15 cellular contexts compared by ENCODE assay signal in genomic region chr19:4258181-4258580, GRCh38. TPM values are rescaled to one million over a fixed set of nuclear protein-coding genes. Genes with fewer than 3 reads are reported as not detected.
A peak's percentile ranks its signal among the peaks of the same experiment; 100 is the strongest.
DNase-seq lines count a peak whose midpoint lies in the region; ATAC-seq, FAIRE-seq and TF ChIP-seq lines count a peak whose summit lies in the region.
"Had no signal": no experiment of that assay in that cellular context is flagged by ENCODE, and none has a peak within 500 bp of the region (broad histone marks: within the 10 kb centered on the region; RNA-seq: fewer than 3 reads in every experiment).

No MANE protein-coding gene starts in this region.

- H3K9me3 Mint-ChIP-seq in stimulated activated memory B cell treated with anti-CD40 and anti-IgM and Interleukin-4, amounts not matched to agents 10 μg/mL and 1 μg/mL and 100 μg/mL, for 72 hours = no peaks in the 10 kb centered on the region

- intact Hi-C loops in HepG2 (cut with micrococcal nuclease; ENCODE audit: unreplicated experiment) = no loop called here

- WGBS in A549 (ENCODE audit: missing lambda C conversion rate) = 96% methylated on average over 19 of the region's 28 CpGs
- WGBS in HepG2 (ENCODE audit: low lambda C conversion rate) = over 99% methylated on average over 21 of the region's 28 CpGs

- TF ChIP-seq RAD21 in A549 (conservative IDR thresholded peaks at IDR 0.05 in 1 of 2, IDR thresholded peaks at IDR 0.05 in 1 of 2) = no peak
- no peak for TF ChIP-seq RAD21 in HepG2 (CRISPR knock-in tag; IDR thresholded peaks at IDR 0.05)

- H2AFZ ChIP-seq in HepG2 (ENCODE audit: low read length) = no peak overlapping the region
- H2AFZ ChIP-seq: GM23248 had no signal

- peaks cover 7% of the 10 kb centered on the region for H3K4me1 Mint-ChIP-seq in T-helper 17 cell
- peaks cover 7% of the 10 kb centered on the region for H3K4me1 Mint-ChIP-seq in stimulated activated memory B cell treated with anti-CD40 and anti-IgM and Interleukin-4, amounts not matched to agents 10 μg/mL and 1 μg/mL and 100 μg/mL, for 72 hours

- peaks cover 19 to 50% of the 10 kb centered on the region in 2 experiments; a peak in 4 of 5 replicates for H3K36me3 ChIP-seq in HepG2 (replicated peaks in 1 of 2; ENCODE audit: control insufficient read depth in 1 of 2, insufficient read depth in 2 of 2, low read length in 2 of 2)

- CTCF ChIA-PET in A549 (lab: Yijun Ruan, JAX) = interaction anchor here (0.6 to 1.9 kb wide), 3 partner anchors 9 to 95 kb away, joined by 4 to 5 read pairs (median 5); no protein-coding TSS in a partner anchor
- CTCF ChIA-PET in HepG2 (lab: Yijun Ruan, JAX; ENCODE audit: low intra/inter-chr PET ratio, low total read pairs) = no interaction called here

- peaks cover 8% of the 10 kb centered on the region for H3K36me3 Mint-ChIP-seq in T-helper 17 cell (ENCODE audit: low read depth)
- peaks cover 72% of the 10 kb centered on the region for H3K36me3 Mint-ChIP-seq in stimulated activated memory B cell treated with anti-CD40 and anti-IgM and Interleukin-4, amounts not matched to agents 10 μg/mL and 1 μg/mL and 100 μg/mL, for 72 hours

- H3K9me3 ChIP-seq in A549 (peaks cover 11% of the 10 kb centered on the region; the same call in 2 of the 3 replicates), T-helper 17 cell (ENCODE audit: control insufficient read depth, low read length, poor library complexity, severe bottlenecking) (no peaks in the 10 kb centered on the region), HepG2 (ENCODE audit: low read length) (peaks cover 5% of the 10 kb centered on the region)

- H3K79me2 ChIP-seq in HepG2 (ENCODE audit: insufficient read depth, low read length) = no peaks in the 10 kb centered on the region

- H3K4me3 Mint-ChIP-seq in T-helper 17 cell = peak overlapping the region; percentile 57
- no peak overlapping the region for H3K4me3 Mint-ChIP-seq in stimulated activated memory B cell treated with anti-CD40 and anti-IgM and Interleukin-4, amounts not matched to agents 10 μg/mL and 1 μg/mL and 100 μg/mL, for 72 hours
- H3K4me3 Mint-ChIP-seq: CD4-positive, CD25-positive, alpha-beta regulatory T cell had no signal

- H3K4me1 ChIP-seq in A549 (no peaks in the 10 kb centered on the region), HepG2 (ENCODE audit: insufficient read depth, low read length) (no peaks in the 10 kb centered on the region)

- TF ChIP-seq CTCF in A549 (IDR thresholded peaks at IDR 0.05) (no peak), HepG2 (CRISPR knock-in tag; IDR thresholded peaks at IDR 0.05) (no peak)

- in situ Hi-C loops in HepG2 (cut with HindIII; ENCODE audit: extremely low pct_ligation_motif_present, low pct_unique_long_range_greater_than_20kb) = no loop called here

- H3K27me3 ChIP-seq in HepG2 (ENCODE audit: control insufficient read depth in 1 of 2, insufficient read depth in 2 of 2, low read length in 2 of 2) = no peaks in the 10 kb centered on the region; a peak in 1 of 5 replicates
- H3K27me3 ChIP-seq: BLaER1 treated with 17β-estradiol and CSF1 and Interleukin-3, amounts not matched to agents 10 nM and 100 nM had no signal

- ATAC-seq in A549 = peak; percentile 24 to 31; a peak in 2 of 6 replicates
- no peak for ATAC-seq in T-helper 17 cell
- peak; percentile 29; the same call in 1 of the 3 replicates for ATAC-seq in HepG2
- peak; percentile 16 for ATAC-seq in stimulated activated memory B cell treated with anti-CD40 and anti-IgM and Interleukin-4, amounts not matched to agents 10 μg/mL and 1 μg/mL and 100 μg/mL, for 72 hours

- DNase-seq in A549 (ENCODE audit: low read depth in 1 of 2, low spot score in 1 of 2) = no peak
- no peak for DNase-seq in T-helper 17 cell
- DNase-seq in HepG2 (ENCODE audit: low spot score) = no peak
- no peak for DNase-seq in stimulated activated CD4-positive, alpha-beta T cell treated with anti-CD3 and anti-CD28 coated beads, Interleukin-1b, Interleukin-23, amount 100 ng/mL, for 48 hours
- no peak for DNase-seq in NK-92 (lab: John Stamatoyannopoulos, UW; ENCODE audit: unreplicated experiment)
- no peak for DNase-seq in islet precursor cell
- DNase-seq: ACHN; CD4-positive, CD25-positive, alpha-beta regulatory T cell; DMS 273 treated with DMSO at 0.1 percent for 48 hours; GM23248; IMR-90 had no signal

- H3K27ac Mint-ChIP-seq in T-helper 17 cell = peak overlapping the region; percentile 24
- H3K27ac Mint-ChIP-seq in stimulated activated memory B cell treated with anti-CD40 and anti-IgM and Interleukin-4, amounts not matched to agents 10 μg/mL and 1 μg/mL and 100 μg/mL, for 72 hours = no peak overlapping the region
- H3K27ac Mint-ChIP-seq: CD4-positive, CD25-positive, alpha-beta regulatory T cell had no signal

- no peak overlapping the region for H3K9ac ChIP-seq in HepG2 (ENCODE audit: insufficient read depth, low read depth, low read length)
- H3K9ac ChIP-seq: BLaER1 treated with 17β-estradiol and CSF1 and Interleukin-3, amounts not matched to agents 10 nM and 100 nM; GM23248 had no signal

- POLR2A ChIA-PET in A549 (lab: Yijun Ruan, JAX) (interaction anchor here (0.5 kb wide), 1 partner anchor 206 kb away, joined by 4 read pairs; no protein-coding TSS in a partner anchor), HepG2 (lab: Yijun Ruan, JAX) (no interaction called here)

- H4K20me1 ChIP-seq in HepG2 (ENCODE audit: insufficient read depth, low read length) = no peaks in the 10 kb centered on the region

- H3K4me2 ChIP-seq in A549 = no peak overlapping the region
- no peak overlapping the region for H3K4me2 ChIP-seq in HepG2 (ENCODE audit: low read depth, low read length)
- H3K4me2 ChIP-seq: BLaER1 treated with 17β-estradiol and CSF1 and Interleukin-3, amounts not matched to agents 10 nM and 100 nM had no signal

- H3K27ac ChIP-seq in A549 (no peak overlapping the region), HepG2 (ENCODE audit: extremely low read length, insufficient read depth, low read length) (no peak overlapping the region)
- H3K27ac ChIP-seq: BLaER1 treated with 17β-estradiol and CSF1 and Interleukin-3, amounts not matched to agents 10 nM and 100 nM; GM23248 had no signal

- no peaks in the 10 kb centered on the region for H3K27me3 Mint-ChIP-seq in T-helper 17 cell
- no peaks in the 10 kb centered on the region for H3K27me3 Mint-ChIP-seq in stimulated activated memory B cell treated with anti-CD40 and anti-IgM and Interleukin-4, amounts not matched to agents 10 μg/mL and 1 μg/mL and 100 μg/mL, for 72 hours
- H3K27me3 Mint-ChIP-seq: CD4-positive, CD25-positive, alpha-beta regulatory T cell had no signal

- TF ChIP-seq POLR2A in A549 (IDR thresholded peaks at IDR 0.05; ENCODE audit: low read length) (no peak), HepG2 (IDR thresholded peaks at IDR 0.05; ENCODE audit: insufficient read depth in 1 of 2, low read depth in 2 of 2, low read length in 2 of 2) (no peak)

- no peak for TF ChIP-seq EP300 in A549 (IDR thresholded peaks at IDR 0.05)
- TF ChIP-seq EP300 in HepG2 (IDR thresholded peaks at IDR 0.05; ENCODE audit: low read depth in 2 of 2, low read length in 2 of 2) = no peak
- TF ChIP-seq EP300 in HepG2 (CRISPR knock-in tag; IDR thresholded peaks at IDR 0.05; ENCODE audit: borderline replicate concordance) = no peak

- FAIRE-seq in A549 (lab: Jason Lieb, UNC) (no peak), HepG2 (lab: Jason Lieb, UNC) (no peak)
- FAIRE-seq: H54 had no signal

- BruUV-seq in HepG2 (replicated peaks; lab: Mats Ljungman, UMichigan) = no TSS peak

- no peak overlapping the region for H3K4me3 ChIP-seq in A549
- H3K4me3 ChIP-seq in HepG2 (replicated peaks in 1 of 3; ENCODE audit: insufficient read depth in 1 of 3, low read depth in 2 of 3, low read length in 3 of 3) = no peak overlapping the region
- H3K4me3 ChIP-seq: BLaER1 treated with 17β-estradiol and CSF1 and Interleukin-3, amounts not matched to agents 10 nM and 100 nM; GM23248 had no signal

RNA-seq across cellular contexts. Expression of gene YJU2, which starts 11.3 kb away (rescaled TPM):
- polyA plus RNA-seq in A549 (2011; rRNA removed) (11.4 and 12.3 TPM in 2 replicates), A549 (2017; fragmentation: RNase III; extraction: RNeasy Plus Mini Kit Qiagen cat#74134 plus additional on column Dnase treatment) (14.9 to 18.0 TPM (median 16.5 TPM) in 3 replicates), HepG2 (2011; rRNA removed) (9.3 and 10.1 TPM in 2 replicates)
- 24.2 and 25.2 TPM in 2 replicates for polyA plus RNA-seq in A549 (2012; cell fraction: cytosol; rRNA removed)
- polyA plus RNA-seq in A549 (2012; cell fraction: nucleus; rRNA removed) = 25.8 and 28.6 TPM in 2 replicates
- polyA minus RNA-seq in A549 (2011; rRNA and poly(A)+ RNA removed) = 10.3 and 12.2 TPM in 2 replicates
- total RNA-seq in T-helper 17 cell (10 to 100 TPM; 34.9 to 46.1 TPM), HepG2 (2016; rRNA removed; fragmentation: Illumina TruSeq; extraction: Trizol) (17.9 and 18.4 TPM in 2 replicates)
- 4.0 and 4.7 TPM in 2 replicates for total RNA-seq in HepG2 (2016; cell fraction: cytosol; rRNA removed; fragmentation: Illumina TruSeq; extraction: Trizol; ENCODE audit: low read depth)
- 16.8 and 19.4 TPM in 2 replicates for total RNA-seq in HepG2 (2016; cell fraction: insoluble cytoplasmic fraction; rRNA removed; fragmentation: Illumina TruSeq; extraction: Trizol)
- total RNA-seq in HepG2 (2016; cell fraction: membrane; rRNA removed; fragmentation: Illumina TruSeq; extraction: Trizol) = 6.4 and 6.7 TPM in 2 replicates
- 7.2 and 7.7 TPM in 2 replicates for total RNA-seq in HepG2 (2016; cell fraction: nucleus; rRNA removed; fragmentation: Illumina TruSeq; extraction: Trizol)
- 10.6 and 14.7 TPM in 2 replicates for polyA plus RNA-seq in HepG2 (2011; cell fraction: cytosol; rRNA removed)
- polyA plus RNA-seq in HepG2 (2011; cell fraction: nucleus; rRNA removed) = 10.0 and 11.4 TPM in 2 replicates
- polyA plus RNA-seq in HepG2 (2012) = 9.3 and 9.9 TPM in 2 replicates
- 3.4 and 4.1 TPM in 2 replicates for polyA plus RNA-seq in HepG2 (2016; cell fraction: cytosol; fragmentation: Illumina TruSeq; extraction: Trizol; ENCODE audit: low read depth)
- polyA plus RNA-seq in HepG2 (2016; cell fraction: insoluble cytoplasmic fraction; fragmentation: Illumina TruSeq; extraction: Trizol; ENCODE audit: low read depth) = 17.9 and 20.2 TPM in 2 replicates
- 4.1 and 5.0 TPM in 2 replicates for polyA plus RNA-seq in HepG2 (2016; cell fraction: membrane; fragmentation: Illumina TruSeq; extraction: Trizol; ENCODE audit: low read depth)
- 13.9 and 14.9 TPM in 2 replicates for polyA plus RNA-seq in HepG2 (2016; cell fraction: nucleus; fragmentation: Illumina TruSeq; extraction: Trizol; ENCODE audit: insufficient read depth, low read depth)
- 8.4 and 18.8 TPM in 2 replicates for polyA minus RNA-seq in HepG2 (2011; rRNA and poly(A)+ RNA removed; ENCODE audit: low replicate concordance)
- 4.8 and 6.3 TPM in 2 replicates for polyA minus RNA-seq in HepG2 (2011; cell fraction: cytosol; rRNA and poly(A)+ RNA removed)
- 6.6 and 8.1 TPM in 2 replicates for polyA minus RNA-seq in HepG2 (2011; cell fraction: nucleus; rRNA and poly(A)+ RNA removed)

RNA-seq across cellular contexts. Expression of gene SHD, which starts 20.9 kb away (rescaled TPM):
- polyA plus RNA-seq in A549 (2011; rRNA removed) (0.08 and 0.29 TPM in 2 replicates), A549 (2017; fragmentation: RNase III; extraction: RNeasy Plus Mini Kit Qiagen cat#74134 plus additional on column Dnase treatment) (0.29 to 0.38 TPM in 2 of 3 replicates, not detected in the other), HepG2 (2011; rRNA removed) (0.20 and 0.42 TPM in 2 replicates)
- polyA plus RNA-seq in A549 (2012; cell fraction: cytosol; rRNA removed) = 0.05 and 0.16 TPM in 2 replicates
- polyA plus RNA-seq in A549 (2012; cell fraction: nucleus; rRNA removed) = 0.05 and 0.20 TPM in 2 replicates
- 0.29 TPM in 1 of 2 replicates, not detected in the other for polyA minus RNA-seq in A549 (2011; rRNA and poly(A)+ RNA removed)
- total RNA-seq in T-helper 17 cell (not detected), HepG2 (2016; rRNA removed; fragmentation: Illumina TruSeq; extraction: Trizol) (0.11 TPM in 1 of 2 replicates, not detected in the other)
- 0.40 TPM in 1 of 2 replicates, not detected in the other for total RNA-seq in HepG2 (2016; cell fraction: cytosol; rRNA removed; fragmentation: Illumina TruSeq; extraction: Trizol; ENCODE audit: low read depth)
- total RNA-seq in HepG2 (2016; cell fraction: insoluble cytoplasmic fraction; rRNA removed; fragmentation: Illumina TruSeq; extraction: Trizol) = 0.30 TPM in 1 of 2 replicates, not detected in the other
- total RNA-seq in HepG2 (2016; cell fraction: membrane; rRNA removed; fragmentation: Illumina TruSeq; extraction: Trizol) = 0.45 and 1.1 TPM in 2 replicates
- total RNA-seq in HepG2 (2016; cell fraction: nucleus; rRNA removed; fragmentation: Illumina TruSeq; extraction: Trizol) = not detected in 2 replicates
- 0.46 TPM in 1 of 2 replicates, not detected in the other for polyA plus RNA-seq in HepG2 (2011; cell fraction: cytosol; rRNA removed)
- 0.48 and 0.61 TPM in 2 replicates for polyA plus RNA-seq in HepG2 (2011; cell fraction: nucleus; rRNA removed)
- 0.36 and 0.79 TPM in 2 replicates for polyA plus RNA-seq in HepG2 (2012)
- polyA plus RNA-seq in HepG2 (2016; cell fraction: cytosol; fragmentation: Illumina TruSeq; extraction: Trizol; ENCODE audit: low read depth) = 0.31 and 1.3 TPM in 2 replicates
- 1.1 TPM in 1 of 2 replicates, not detected in the other for polyA plus RNA-seq in HepG2 (2016; cell fraction: insoluble cytoplasmic fraction; fragmentation: Illumina TruSeq; extraction: Trizol; ENCODE audit: low read depth)
- 0.63 and 0.70 TPM in 2 replicates for polyA plus RNA-seq in HepG2 (2016; cell fraction: membrane; fragmentation: Illumina TruSeq; extraction: Trizol; ENCODE audit: low read depth)
- polyA plus RNA-seq in HepG2 (2016; cell fraction: nucleus; fragmentation: Illumina TruSeq; extraction: Trizol; ENCODE audit: insufficient read depth, low read depth) = not detected in 2 replicates
- polyA minus RNA-seq in HepG2 (2011; rRNA and poly(A)+ RNA removed; ENCODE audit: low replicate concordance) = 0.14 TPM in 1 of 2 replicates, not detected in the other
- not detected in 2 replicates for polyA minus RNA-seq in HepG2 (2011; cell fraction: cytosol; rRNA and poly(A)+ RNA removed)
- polyA minus RNA-seq in HepG2 (2011; cell fraction: nucleus; rRNA and poly(A)+ RNA removed) = not detected in 2 replicates
- total RNA-seq: CD4-positive, CD25-positive, alpha-beta regulatory T cell; Daoy; GM23248; IMR-90 had no signal
- polyA plus RNA-seq: CD4-positive, CD25-positive, alpha-beta regulatory T cell; GM23248; IMR-90 had no signal

RNA-seq across cellular contexts. Expression of gene EBI3, which starts 28.9 kb away (rescaled TPM):
- polyA plus RNA-seq in A549 (2011; rRNA removed) (1.1 and 1.4 TPM in 2 replicates), A549 (2017; fragmentation: RNase III; extraction: RNeasy Plus Mini Kit Qiagen cat#74134 plus additional on column Dnase treatment) (3.1 to 3.6 TPM (median 3.3 TPM) in 3 replicates), HepG2 (2011; rRNA removed) (3.4 and 8.3 TPM in 2 replicates)
- polyA plus RNA-seq in A549 (2012; cell fraction: cytosol; rRNA removed) = 1.4 and 1.7 TPM in 2 replicates
- polyA plus RNA-seq in A549 (2012; cell fraction: nucleus; rRNA removed) = 2.4 and 3.8 TPM in 2 replicates
- polyA minus RNA-seq in A549 (2011; rRNA and poly(A)+ RNA removed) = 0.39 and 0.99 TPM in 2 replicates
- total RNA-seq in T-helper 17 cell (not detected), HepG2 (2016; rRNA removed; fragmentation: Illumina TruSeq; extraction: Trizol) (not detected in 2 replicates)
- total RNA-seq in HepG2 (2016; cell fraction: cytosol; rRNA removed; fragmentation: Illumina TruSeq; extraction: Trizol; ENCODE audit: low read depth) = not detected in 2 replicates
- 0.16 and 0.28 TPM in 2 replicates for total RNA-seq in HepG2 (2016; cell fraction: insoluble cytoplasmic fraction; rRNA removed; fragmentation: Illumina TruSeq; extraction: Trizol)
- not detected in 2 replicates for total RNA-seq in HepG2 (2016; cell fraction: membrane; rRNA removed; fragmentation: Illumina TruSeq; extraction: Trizol)
- not detected in 2 replicates for total RNA-seq in HepG2 (2016; cell fraction: nucleus; rRNA removed; fragmentation: Illumina TruSeq; extraction: Trizol)
- polyA plus RNA-seq in HepG2 (2011; cell fraction: cytosol; rRNA removed) = 3.7 and 5.7 TPM in 2 replicates
- polyA plus RNA-seq in HepG2 (2011; cell fraction: nucleus; rRNA removed) = 5.8 TPM in 2 replicates
- polyA plus RNA-seq in HepG2 (2012) = 5.3 and 5.5 TPM in 2 replicates
- 0.20 TPM in 1 of 2 replicates, not detected in the other for polyA plus RNA-seq in HepG2 (2016; cell fraction: cytosol; fragmentation: Illumina TruSeq; extraction: Trizol; ENCODE audit: low read depth)
- not detected in 2 replicates for polyA plus RNA-seq in HepG2 (2016; cell fraction: insoluble cytoplasmic fraction; fragmentation: Illumina TruSeq; extraction: Trizol; ENCODE audit: low read depth)
- polyA plus RNA-seq in HepG2 (2016; cell fraction: membrane; fragmentation: Illumina TruSeq; extraction: Trizol; ENCODE audit: low read depth) = not detected in 2 replicates
- 0.83 TPM in 1 of 2 replicates, not detected in the other for polyA plus RNA-seq in HepG2 (2016; cell fraction: nucleus; fragmentation: Illumina TruSeq; extraction: Trizol; ENCODE audit: insufficient read depth, low read depth)
- 2.3 and 3.4 TPM in 2 replicates for polyA minus RNA-seq in HepG2 (2011; rRNA and poly(A)+ RNA removed; ENCODE audit: low replicate concordance)
- polyA minus RNA-seq in HepG2 (2011; cell fraction: cytosol; rRNA and poly(A)+ RNA removed) = 3.4 TPM in 1 of 2 replicates, not detected in the other
- 1.5 and 1.8 TPM in 2 replicates for polyA minus RNA-seq in HepG2 (2011; cell fraction: nucleus; rRNA and poly(A)+ RNA removed)
- total RNA-seq: CD4-positive, CD25-positive, alpha-beta regulatory T cell; GM23248 had no signal

RNA-seq across cellular contexts. Expression of gene TMIGD2, which starts 44.0 kb away (rescaled TPM):
- not detected in 2 replicates for polyA plus RNA-seq in A549 (2011; rRNA removed)
- polyA plus RNA-seq in A549 (2012; cell fraction: cytosol; rRNA removed) = 0.05 TPM in 1 of 2 replicates, not detected in the other
- polyA plus RNA-seq in A549 (2012; cell fraction: nucleus; rRNA removed) = not detected in 2 replicates
- polyA plus RNA-seq in A549 (2017; fragmentation: RNase III; extraction: RNeasy Plus Mini Kit Qiagen cat#74134 plus additional on column Dnase treatment) = not detected in 3 replicates
- polyA minus RNA-seq in A549 (2011; rRNA and poly(A)+ RNA removed) = not detected in 2 replicates
- 1 to 10 TPM; 5.2 to 7.9 TPM for total RNA-seq in T-helper 17 cell
- 0.11 TPM in 1 of 2 replicates, not detected in the other for total RNA-seq in HepG2 (2016; rRNA removed; fragmentation: Illumina TruSeq; extraction: Trizol)
- total RNA-seq in HepG2 (2016; cell fraction: cytosol; rRNA removed; fragmentation: Illumina TruSeq; extraction: Trizol; ENCODE audit: low read depth) = 0.62 TPM in 1 of 2 replicates, not detected in the other
- total RNA-seq in HepG2 (2016; cell fraction: insoluble cytoplasmic fraction; rRNA removed; fragmentation: Illumina TruSeq; extraction: Trizol) = 0.19 TPM in 1 of 2 replicates, not detected in the other
- total RNA-seq in HepG2 (2016; cell fraction: membrane; rRNA removed; fragmentation: Illumina TruSeq; extraction: Trizol) = 0.22 and 0.31 TPM in 2 replicates
- not detected in 2 replicates for total RNA-seq in HepG2 (2016; cell fraction: nucleus; rRNA removed; fragmentation: Illumina TruSeq; extraction: Trizol)
- 1.0 and 2.5 TPM in 2 replicates for polyA plus RNA-seq in HepG2 (2011; rRNA removed)
- 1.9 and 2.2 TPM in 2 replicates for polyA plus RNA-seq in HepG2 (2011; cell fraction: cytosol; rRNA removed)
- polyA plus RNA-seq in HepG2 (2011; cell fraction: nucleus; rRNA removed) = 0.64 and 1.4 TPM in 2 replicates
- 1.5 and 4.1 TPM in 2 replicates for polyA plus RNA-seq in HepG2 (2012)
- 0.17 and 0.42 TPM in 2 replicates for polyA plus RNA-seq in HepG2 (2016; cell fraction: cytosol; fragmentation: Illumina TruSeq; extraction: Trizol; ENCODE audit: low read depth)
- not detected in 2 replicates for polyA plus RNA-seq in HepG2 (2016; cell fraction: insoluble cytoplasmic fraction; fragmentation: Illumina TruSeq; extraction: Trizol; ENCODE audit: low read depth)
- 0.15 and 0.16 TPM in 2 replicates for polyA plus RNA-seq in HepG2 (2016; cell fraction: membrane; fragmentation: Illumina TruSeq; extraction: Trizol; ENCODE audit: low read depth)
- polyA plus RNA-seq in HepG2 (2016; cell fraction: nucleus; fragmentation: Illumina TruSeq; extraction: Trizol; ENCODE audit: insufficient read depth, low read depth) = not detected in 2 replicates
- polyA minus RNA-seq in HepG2 (2011; rRNA and poly(A)+ RNA removed; ENCODE audit: low replicate concordance) = 0.48 TPM in 1 of 2 replicates, not detected in the other
- polyA minus RNA-seq in HepG2 (2011; cell fraction: cytosol; rRNA and poly(A)+ RNA removed) = 1.3 TPM in 1 of 2 replicates, not detected in the other
- 0.62 TPM in 1 of 2 replicates, not detected in the other for polyA minus RNA-seq in HepG2 (2011; cell fraction: nucleus; rRNA and poly(A)+ RNA removed)
- total RNA-seq: Daoy, GM23248, IMR-90 had no signal
- polyA plus RNA-seq: GM23248, IMR-90 had no signal

RNA-seq across cellular contexts. Expression of gene FSD1, which starts 46.2 kb away (rescaled TPM):
- polyA plus RNA-seq in A549 (2011; rRNA removed) (3.3 and 3.5 TPM in 2 replicates), A549 (2017; fragmentation: RNase III; extraction: RNeasy Plus Mini Kit Qiagen cat#74134 plus additional on column Dnase treatment) (10.4 to 13.2 TPM (median 12.8 TPM) in 3 replicates), HepG2 (2011; rRNA removed) (0.66 and 1.4 TPM in 2 replicates)
- 11.5 and 16.8 TPM in 2 replicates for polyA plus RNA-seq in A549 (2012; cell fraction: cytosol; rRNA removed)
- polyA plus RNA-seq in A549 (2012; cell fraction: nucleus; rRNA removed) = 28.8 and 36.1 TPM in 2 replicates
- polyA minus RNA-seq in A549 (2011; rRNA and poly(A)+ RNA removed) = 3.4 and 8.0 TPM in 2 replicates
- total RNA-seq in T-helper 17 cell (1 to 10 TPM; 1.5 to 2.9 TPM), HepG2 (2016; rRNA removed; fragmentation: Illumina TruSeq; extraction: Trizol) (0.29 TPM in 1 of 2 replicates, not detected in the other)
- total RNA-seq in HepG2 (2016; cell fraction: cytosol; rRNA removed; fragmentation: Illumina TruSeq; extraction: Trizol; ENCODE audit: low read depth) = 0.18 TPM in 1 of 2 replicates, not detected in the other
- total RNA-seq in HepG2 (2016; cell fraction: insoluble cytoplasmic fraction; rRNA removed; fragmentation: Illumina TruSeq; extraction: Trizol) = 0.22 TPM in 1 of 2 replicates, not detected in the other
- 0.12 and 0.45 TPM in 2 replicates for total RNA-seq in HepG2 (2016; cell fraction: membrane; rRNA removed; fragmentation: Illumina TruSeq; extraction: Trizol)
- total RNA-seq in HepG2 (2016; cell fraction: nucleus; rRNA removed; fragmentation: Illumina TruSeq; extraction: Trizol) = not detected in 2 replicates
- 0.81 and 1.2 TPM in 2 replicates for polyA plus RNA-seq in HepG2 (2011; cell fraction: cytosol; rRNA removed)
- 1.8 and 2.7 TPM in 2 replicates for polyA plus RNA-seq in HepG2 (2011; cell fraction: nucleus; rRNA removed)
- 0.82 and 1.7 TPM in 2 replicates for polyA plus RNA-seq in HepG2 (2012)
- 0.24 and 0.59 TPM in 2 replicates for polyA plus RNA-seq in HepG2 (2016; cell fraction: cytosol; fragmentation: Illumina TruSeq; extraction: Trizol; ENCODE audit: low read depth)
- not detected in 2 replicates for polyA plus RNA-seq in HepG2 (2016; cell fraction: insoluble cytoplasmic fraction; fragmentation: Illumina TruSeq; extraction: Trizol; ENCODE audit: low read depth)
- not detected in 2 replicates for polyA plus RNA-seq in HepG2 (2016; cell fraction: membrane; fragmentation: Illumina TruSeq; extraction: Trizol; ENCODE audit: low read depth)
- 0.31 and 0.41 TPM in 2 replicates for polyA plus RNA-seq in HepG2 (2016; cell fraction: nucleus; fragmentation: Illumina TruSeq; extraction: Trizol; ENCODE audit: insufficient read depth, low read depth)
- 0.58 and 1.4 TPM in 2 replicates for polyA minus RNA-seq in HepG2 (2011; rRNA and poly(A)+ RNA removed; ENCODE audit: low replicate concordance)
- 0.40 TPM in 1 of 2 replicates, not detected in the other for polyA minus RNA-seq in HepG2 (2011; cell fraction: cytosol; rRNA and poly(A)+ RNA removed)
- polyA minus RNA-seq in HepG2 (2011; cell fraction: nucleus; rRNA and poly(A)+ RNA removed) = 0.37 TPM in 1 of 2 replicates, not detected in the other
